In the genomic region with DNA sequence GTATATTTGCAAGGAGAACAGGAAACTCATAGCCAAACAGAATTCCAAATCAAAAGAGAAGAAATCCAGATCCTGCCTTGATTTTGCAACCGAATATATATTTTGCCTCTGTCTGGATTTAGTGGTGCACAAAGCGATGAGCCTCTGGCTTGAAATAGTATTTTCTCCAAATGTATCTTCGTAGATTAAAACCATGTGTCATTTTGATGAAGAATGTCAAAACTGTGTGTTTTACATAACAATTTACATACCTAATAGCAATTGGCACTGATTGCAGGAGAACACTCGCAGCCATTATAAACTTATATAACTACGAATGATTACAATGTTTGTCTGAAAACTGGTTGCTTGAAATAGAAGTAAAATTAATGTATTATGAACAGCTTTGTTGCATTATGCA, we compare ENCODE assay signal across 14 cellular contexts.
DNase-seq lines count a peak whose midpoint lies in the region; ATAC-seq and TF ChIP-seq lines count a peak whose summit lies in the region.
"Had no signal": no experiment of that assay in that cellular context is flagged by ENCODE, and none has a peak within 500 bp of the region (broad histone marks: within the 10 kb centered on the region; RNA-seq: fewer than 3 reads in every experiment).

No MANE protein-coding gene starts in this region.

- TF ChIP-seq POLR2A in Peyer's patch (IDR thresholded peaks at IDR 0.05), result no peak

- no peak for ATAC-seq in HG02678 (IDR thresholded peaks at IDR 0.05; ENCODE audit: unreplicated experiment)

- H3K27ac ChIP-seq in Peyer's patch, result peak overlapping the region in 3 of 4 donors; percentile 6 to 60 (median 32)
- peak overlapping the region; percentile 96 for H3K27ac ChIP-seq in skeletal muscle tissue (ENCODE audit: low read depth, low read length)
- H3K27ac ChIP-seq in effector memory CD4-positive, alpha-beta T cell (ENCODE audit: insufficient read depth, low read length, poor library complexity, severe bottlenecking), result no peak overlapping the region
- H3K27ac ChIP-seq: epithelial cell of prostate had no signal

- TF ChIP-seq CTCF in AG10803 (conservative IDR thresholded peaks at IDR 0.05; ENCODE audit: low read length), result no peak
- no peak for TF ChIP-seq CTCF in Peyer's patch (IDR thresholded peaks at IDR 0.05)
- no peak for TF ChIP-seq CTCF in fibroblast of villous mesenchyme (IDR thresholded peaks at IDR 0.05; ENCODE audit: insufficient read depth, low read depth, low read length)

- H3K9ac ChIP-seq in skeletal muscle tissue (ENCODE audit: low read depth in 1 of 3, low read length in 3 of 3), result no peak overlapping the region

- H3K4me1 ChIP-seq in Peyer's patch (peaks cover 0 to 26% (median 13%) of the 10 kb centered on the region in 4 donors), skeletal muscle tissue (ENCODE audit: control insufficient read depth in 3 of 3, insufficient read depth in 3 of 3, low read length in 3 of 3) (peaks cover 70 to 80% (median 75%) of the 10 kb centered on the region in 3 donors)
- peaks cover 44% of the 10 kb centered on the region for H3K4me1 ChIP-seq in effector memory CD4-positive, alpha-beta T cell (ENCODE audit: control insufficient read depth, insufficient read depth, low read length, poor library complexity, severe bottlenecking)

- H3K27me3 ChIP-seq in Peyer's patch, result no peaks in the 10 kb centered on the region
- no peaks in the 10 kb centered on the region for H3K27me3 ChIP-seq in skeletal muscle tissue (ENCODE audit: control insufficient read depth in 3 of 3, insufficient read depth in 3 of 3, low read length in 3 of 3)
- no peaks in the 10 kb centered on the region for H3K27me3 ChIP-seq in effector memory CD4-positive, alpha-beta T cell (replicated peaks; ENCODE audit: control insufficient read depth, insufficient read depth, low read length, poor library complexity, severe bottlenecking)

- H3K9me3 ChIP-seq in Peyer's patch (no peaks in the 10 kb centered on the region), skeletal muscle tissue (ENCODE audit: control insufficient read depth in 3 of 3, low read length in 3 of 3) (no peaks in the 10 kb centered on the region)
- no peaks in the 10 kb centered on the region for H3K9me3 ChIP-seq in effector memory CD4-positive, alpha-beta T cell (ENCODE audit: control insufficient read depth, low read length)

- H3K36me3 ChIP-seq in Peyer's patch (peaks cover 0 to 18% (median 0%) of the 10 kb centered on the region in 3 donors), skeletal muscle tissue (ENCODE audit: control insufficient read depth in 3 of 3, insufficient read depth in 3 of 3, low read length in 3 of 3) (peaks cover 9 to 38% (median 37%) of the 10 kb centered on the region in 3 donors)
- H3K36me3 ChIP-seq in effector memory CD4-positive, alpha-beta T cell (ENCODE audit: control insufficient read depth, insufficient read depth, low read length), result peaks cover 33% of the 10 kb centered on the region

- DNase-seq in AG10803 (ENCODE audit: low read depth), result no peak
- DNase-seq in Peyer's patch, result no peak
- DNase-seq in fibroblast of villous mesenchyme (ENCODE audit: low read depth), result no peak
- no peak for DNase-seq in iPS-NIHi11 (ENCODE audit: low spot score)
- DNase-seq in GM19240 (ENCODE audit: insufficient read length, low spot score), result no peak
- no peak for DNase-seq in effector memory CD4-positive, alpha-beta T cell
- DNase-seq: amygdala; immature natural killer cell; NCI-H187; stimulated activated CD4-positive, alpha-beta T cell treated with anti-CD3 and anti-CD28 coated beads, Interleukin-4, amount 100 ng/mL, for 24 hours; T-helper 2 cell had no signal

- H3K4me3 ChIP-seq in AG10803 (ENCODE audit: low read length) (peak overlapping the region; percentile 18), Peyer's patch (peak overlapping the region in 1 of 4 donors; percentile 3), fibroblast of villous mesenchyme (ENCODE audit: low read depth, low read length) (peak overlapping the region; percentile 40), skeletal muscle tissue (ENCODE audit: low read length in 3 of 3) (no peak overlapping the region)
- H3K4me3 ChIP-seq in effector memory CD4-positive, alpha-beta T cell (ENCODE audit: insufficient read depth, low read depth, low read length, poor library complexity, severe bottlenecking), result no peak overlapping the region

Comparison
In these comparisons a context has a peak if more than half of its experiments do, and no peak if none do; other contexts are left out.
1. H3K4me3 ChIP-seq: peak in AG10803 (single experiment) and fibroblast of villous mesenchyme (single experiment); none in skeletal muscle tissue (0 of 3) and effector memory CD4-positive, alpha-beta T cell (single experiment).